15 cellular contexts compared by ENCODE assay signal in genomic region chr14:100387450-100387849, GRCh38. TPM values are rescaled to one million over a fixed set of nuclear protein-coding genes. Genes with fewer than 3 reads are reported as not detected.
A peak's percentile ranks its signal among the peaks of the same experiment; 100 is the strongest.
DNase-seq lines count a peak whose midpoint lies in the region; ATAC-seq and TF ChIP-seq lines count a peak whose summit lies in the region.
"Had no signal": no experiment of that assay in that cellular context is flagged by ENCODE, and none has a peak within 500 bp of the region (broad histone marks: within the 10 kb centered on the region; RNA-seq: fewer than 3 reads in every experiment).

No MANE protein-coding gene starts in this region.

- 98% methylated on average over 6 of the region's 6 CpGs for WGBS in hepatocyte (ENCODE audit: low lambda C conversion rate, missing lambda C conversion rate)

- H3K4me3 ChIP-seq in H7 (ENCODE audit: insufficient read depth, low read depth, low read length) (no peak overlapping the region), Panc1 (ENCODE audit: low read depth in 2 of 2, low read length in 2 of 2) (no peak overlapping the region), hepatocyte (no peak overlapping the region)
- H3K4me3 ChIP-seq: GM23248 had no signal

- intact Hi-C loops in Panc1 (cut with micrococcal nuclease; ENCODE audit: unreplicated experiment), result loop anchor here (10.0 kb wide), 1 partner anchor 157 kb away; no protein-coding TSS in a partner anchor

- H3K27ac ChIP-seq in Panc1 (ENCODE audit: low read length) (peak overlapping the region; percentile 86), hepatocyte (peak overlapping the region; percentile 71)
- H3K27ac ChIP-seq: GM23248 had no signal

- H3K4me1 ChIP-seq in Panc1 (ENCODE audit: control insufficient read depth, insufficient read depth, low read length), result peaks cover 61% of the 10 kb centered on the region
- peaks cover 68% of the 10 kb centered on the region for H3K4me1 ChIP-seq in hepatocyte (ENCODE audit: insufficient read depth)

- ATAC-seq in Panc1 (no peak), GM18520 (IDR thresholded peaks at IDR 0.05; ENCODE audit: unreplicated experiment) (no peak), GM18498 (IDR thresholded peaks at IDR 0.05; ENCODE audit: unreplicated experiment) (no peak)
- ATAC-seq: CD8-positive, alpha-beta T cell had no signal

- no peak overlapping the region for H2AFZ ChIP-seq in hepatocyte
- H2AFZ ChIP-seq: GM23248 had no signal

- H3K9me2 ChIP-seq in hepatocyte (replicated peaks; ENCODE audit: insufficient read depth), result no peaks in the 10 kb centered on the region

- peaks cover 43% of the 10 kb centered on the region for H3K79me2 ChIP-seq in hepatocyte

- no TSS peak for BruUV-seq in Panc1 (replicated peaks; lab: Mats Ljungman, UMichigan)

- in situ Hi-C loops in Panc1 (cut with HindIII; ENCODE audit: low pct_unique_long_range_greater_than_20kb, low sequenced_read_pairs), result no loop called here

- no peak overlapping the region for H3K4me2 ChIP-seq in hepatocyte

- no peaks in the 10 kb centered on the region for H3K36me3 ChIP-seq in H7 (replicated peaks; ENCODE audit: control insufficient read depth, insufficient read depth, low read length)
- H3K36me3 ChIP-seq in Panc1 (ENCODE audit: control insufficient read depth, insufficient read depth, low read length), result no peaks in the 10 kb centered on the region
- no peaks in the 10 kb centered on the region for H3K36me3 ChIP-seq in hepatocyte (replicated peaks; ENCODE audit: insufficient read depth, low read depth)

- POLR2A ChIA-PET in Panc1 (lab: Charles Lee), result no interaction called here

- H4K20me1 ChIP-seq in hepatocyte (ENCODE audit: insufficient read depth, poor library complexity, severe bottlenecking), result no peaks in the 10 kb centered on the region

- H3K9me3 ChIP-seq in Panc1 (ENCODE audit: control insufficient read depth, insufficient read depth, low read depth, low read length), result no peaks in the 10 kb centered on the region
- no peaks in the 10 kb centered on the region for H3K9me3 ChIP-seq in hepatocyte (ENCODE audit: low read depth)

- DNase-seq in H7 (peak; percentile 36), Panc1 (ENCODE audit: low read depth, low spot score) (no peak), hepatocyte (ENCODE audit: low spot score) (no peak), retina (peak; percentile 2), GF-D8 (lab: John Stamatoyannopoulos, UW) (no peak), AG08396 (ENCODE audit: low spot score) (no peak)
- DNase-seq: CD8-positive, alpha-beta T cell; COR-L47; DMS153; DMS79 treated with DMSO at 0.1 percent for 48 hours; GDM1; GM23248; KBM-7 had no signal

- CTCF ChIA-PET in Panc1 (lab: Charles Lee), result interaction anchor here (0.6 to 1.1 kb wide), 4 partner anchors 20 to 1172 kb away, joined by 3 to 4 read pairs (median 3); no protein-coding TSS in a partner anchor

- no peak for TF ChIP-seq CTCF in Panc1 (IDR thresholded peaks at IDR 0.05)
- no peak for TF ChIP-seq CTCF in hepatocyte (IDR thresholded peaks at IDR 0.05; ENCODE audit: poor library complexity)

- H3K27me3 ChIP-seq in H7 (ENCODE audit: control insufficient read depth, insufficient read depth, low read length) (no peaks in the 10 kb centered on the region), Panc1 (ENCODE audit: control insufficient read depth, insufficient read depth, low read length) (no peaks in the 10 kb centered on the region), hepatocyte (no peaks in the 10 kb centered on the region)

RNA-seq across cellular contexts. Expression of gene WDR25, which starts 11.2 kb away (rescaled TPM):
- total RNA-seq in H7 (2014; rRNA removed; shearing (Covaris generic)), result 10.6 and 18.4 TPM in 2 replicates
- total RNA-seq in Panc1 (2021; ENCODE audit: unreplicated experiment), result 4.1 TPM
- polyA plus RNA-seq in Panc1 (2012; ENCODE audit: insufficient read length), result 8.6 TPM
- 14.1 and 18.7 TPM in 2 replicates for total RNA-seq in hepatocyte
- polyA plus RNA-seq in hepatocyte, result 19.7 and 22.8 TPM in 2 replicates

Comparison
In these comparisons a context has a peak if more than half of its experiments do, and no peak if none do; other contexts are left out.
1. DNase-seq: peak in H7 (single experiment) and retina (single experiment); none in Panc1 (single experiment), hepatocyte (single experiment), GF-D8 (single experiment) and AG08396 (single experiment).